14 cellular contexts compared by ENCODE assay signal in genomic region chr17:79090503-79091372, GRCh38. TPM values are rescaled to one million over a fixed set of nuclear protein-coding genes. Genes with fewer than 3 reads are reported as not detected.
DNase-seq lines count a peak whose midpoint lies in the region; ATAC-seq and TF ChIP-seq lines count a peak whose summit lies in the region.
"Had no signal": no experiment of that assay in that cellular context is flagged by ENCODE, and none has a peak within 500 bp of the region (broad histone marks: within the 10 kb centered on the region; RNA-seq: fewer than 3 reads in every experiment).

No MANE protein-coding gene starts in this region.

- no peak overlapping the region for H3K4me3 Mint-ChIP-seq in neural progenitor cell
- H3K4me3 Mint-ChIP-seq in activated naive CD8-positive, alpha-beta T cell treated with anti-CD3 and anti-CD28 coated beads for 36 hours, result no peak overlapping the region
- H3K4me3 Mint-ChIP-seq: activated naive CD4-positive, alpha-beta T cell treated with anti-CD3 and anti-CD28 coated beads, Interleukin-2, amount 10 ng/mL, durations not matched to agents 7 days and 5 days; naive thymus-derived CD8-positive, alpha-beta T cell; stimulated activated naive CD8-positive, alpha-beta T cell treated with anti-CD3 and anti-CD28 coated beads, Interleukin-15, Interleukin-2, amounts not matched to agents 100 ng/mL and 50 ng/mL, for 24 hours had no signal

- no peak for ATAC-seq in GM21390 (IDR thresholded peaks at IDR 0.05; ENCODE audit: unreplicated experiment)
- no peak for ATAC-seq in HG03108 (IDR thresholded peaks at IDR 0.05; ENCODE audit: unreplicated experiment)
- ATAC-seq: naive thymus-derived CD8-positive, alpha-beta T cell had no signal

- H3K27ac Mint-ChIP-seq in neural progenitor cell, result peak overlapping the region; percentile 51
- no peak overlapping the region for H3K27ac Mint-ChIP-seq in activated naive CD8-positive, alpha-beta T cell treated with anti-CD3 and anti-CD28 coated beads for 36 hours
- H3K27ac Mint-ChIP-seq: stimulated activated naive CD8-positive, alpha-beta T cell treated with anti-CD3 and anti-CD28 coated beads, Interleukin-15, Interleukin-2, amounts not matched to agents 100 ng/mL and 50 ng/mL, for 24 hours had no signal

- peaks cover 4% of the 10 kb centered on the region for H4K20me1 ChIP-seq in neural progenitor cell (ENCODE audit: low read depth)

- no peak overlapping the region for H2AFZ ChIP-seq in neural progenitor cell (replicated peaks)

- peaks cover 5% of the 10 kb centered on the region for H3K27me3 Mint-ChIP-seq in neural progenitor cell (ENCODE audit: insufficient read depth, low read depth)
- peaks cover 17% of the 10 kb centered on the region for H3K27me3 Mint-ChIP-seq in activated naive CD8-positive, alpha-beta T cell treated with anti-CD3 and anti-CD28 coated beads for 36 hours

- no peaks in the 10 kb centered on the region for H3K27me3 ChIP-seq in neural progenitor cell
- H3K27me3 ChIP-seq in Peyer's patch, result no peaks in the 10 kb centered on the region

- no peaks in the 10 kb centered on the region for H3K79me2 ChIP-seq in neural progenitor cell (ENCODE audit: low read depth)

- TF ChIP-seq POLR2A in Peyer's patch (IDR thresholded peaks at IDR 0.05), result no peak

- no peak overlapping the region for H3K4me3 ChIP-seq in fibroblast of pulmonary artery (replicated peaks; ENCODE audit: low read depth, low read length)
- no peak overlapping the region for H3K4me3 ChIP-seq in neural progenitor cell
- H3K4me3 ChIP-seq in Peyer's patch, result no peak overlapping the region

- H3K36me3 ChIP-seq in neural progenitor cell (no peaks in the 10 kb centered on the region), Peyer's patch (peaks cover 0 to 14% (median 0%) of the 10 kb centered on the region in 3 donors)

- TF ChIP-seq CTCF in fibroblast of pulmonary artery (IDR thresholded peaks at IDR 0.05; ENCODE audit: low read length, missing control alignments) (peak; percentile 28), neural progenitor cell (IDR thresholded peaks at IDR 0.05) (no peak), Peyer's patch (IDR thresholded peaks at IDR 0.05) (peak in 3 of 6 experiments; percentile 21 to 29 (median 26))

- H3K9me3 ChIP-seq in neural progenitor cell (ENCODE audit: low read depth) (no peaks in the 10 kb centered on the region), Peyer's patch (no peaks in the 10 kb centered on the region)

- H3K36me3 Mint-ChIP-seq in neural progenitor cell, result no peaks in the 10 kb centered on the region
- peaks cover 1% of the 10 kb centered on the region for H3K36me3 Mint-ChIP-seq in activated naive CD8-positive, alpha-beta T cell treated with anti-CD3 and anti-CD28 coated beads for 36 hours

- H3K4me1 Mint-ChIP-seq in neural progenitor cell, result peaks cover 14% of the 10 kb centered on the region
- H3K4me1 Mint-ChIP-seq in activated naive CD8-positive, alpha-beta T cell treated with anti-CD3 and anti-CD28 coated beads for 36 hours, result peaks cover 1% of the 10 kb centered on the region

- no peaks in the 10 kb centered on the region for H3F3A ChIP-seq in neural progenitor cell (ENCODE audit: low read depth)

- H3K4me1 ChIP-seq in neural progenitor cell, result no peaks in the 10 kb centered on the region
- peaks cover 0 to 6% (median 0%) of the 10 kb centered on the region in 4 donors for H3K4me1 ChIP-seq in Peyer's patch

- H3K4me2 ChIP-seq in neural progenitor cell, result no peak overlapping the region

- no peak overlapping the region for H3K9ac ChIP-seq in neural progenitor cell

- DNase-seq in AG20443 (ENCODE audit: low spot score) (peak; percentile 71), SK-N-DZ (ENCODE audit: low spot score) (peak; percentile 51), fibroblast of pulmonary artery (ENCODE audit: low read depth) (peak; percentile 22), neural progenitor cell (ENCODE audit: low spot score) (no peak), Peyer's patch (no peak)
- DNase-seq in activated naive CD8-positive, alpha-beta T cell treated with anti-CD3 and anti-CD28 coated beads for 36 hours, result no peak
- DNase-seq: activated CD4-positive, alpha-beta T cell treated with anti-CD3 and anti-CD28 coated beads, Interleukin-2, amount 50 U/mL, for 48 hours; activated naive CD4-positive, alpha-beta T cell treated with anti-CD3 and anti-CD28 coated beads, Interleukin-2, amount 10 ng/mL, durations not matched to agents 7 days and 5 days; effector CD4-positive, alpha-beta T cell; naive thymus-derived CD8-positive, alpha-beta T cell; NCI-H82 had no signal

- H3K27ac ChIP-seq in neural progenitor cell (no peak overlapping the region), Peyer's patch (no peak overlapping the region)

- H3K9me3 Mint-ChIP-seq in neural progenitor cell, result no peaks in the 10 kb centered on the region
- no peaks in the 10 kb centered on the region for H3K9me3 Mint-ChIP-seq in activated naive CD8-positive, alpha-beta T cell treated with anti-CD3 and anti-CD28 coated beads for 36 hours
- H3K9me3 Mint-ChIP-seq: activated naive CD4-positive, alpha-beta T cell treated with anti-CD3 and anti-CD28 coated beads, Interleukin-2, amount 10 ng/mL, durations not matched to agents 7 days and 5 days; naive thymus-derived CD8-positive, alpha-beta T cell; stimulated activated naive CD8-positive, alpha-beta T cell treated with anti-CD3 and anti-CD28 coated beads, Interleukin-15, Interleukin-2, amounts not matched to agents 100 ng/mL and 50 ng/mL, for 24 hours had no signal

RNA-seq across cellular contexts. Expression of gene ENGASE, which starts 16.1 kb away (rescaled TPM):
- 8.2 and 10.9 TPM in 2 replicates for polyA plus RNA-seq in SK-N-DZ (2014; cell fraction: cytosol; rRNA removed)
- polyA plus RNA-seq in SK-N-DZ (2014; cell fraction: nucleus; rRNA removed), result 146 and 181 TPM in 2 replicates
- total RNA-seq in neural progenitor cell (ENCODE audit: low replicate concordance) (11.7 and 29.4 TPM in 2 replicates), Peyer's patch (100 to 1,000 TPM in 3 of 4 donors, 10 to 100 TPM in 1; 57.6 to 336 (median 223) TPM)
- total RNA-seq in activated naive CD8-positive, alpha-beta T cell treated with anti-CD3 and anti-CD28 coated beads for 36 hours, result 10 to 100 TPM; 23.4 to 26.3 TPM

Comparison
In these comparisons a context has a peak if more than half of its experiments do, and no peak if none do; other contexts are left out.
1. DNase-seq: peak in AG20443 (single experiment), SK-N-DZ (single experiment) and fibroblast of pulmonary artery (single experiment); none in neural progenitor cell (single experiment), Peyer's patch (0 of 3) and activated naive CD8-positive, alpha-beta T cell treated with anti-CD3 and anti-CD28 coated beads for 36 hours (single experiment).